22 cellular contexts compared by ENCODE assay signal in the genomic region with DNA sequence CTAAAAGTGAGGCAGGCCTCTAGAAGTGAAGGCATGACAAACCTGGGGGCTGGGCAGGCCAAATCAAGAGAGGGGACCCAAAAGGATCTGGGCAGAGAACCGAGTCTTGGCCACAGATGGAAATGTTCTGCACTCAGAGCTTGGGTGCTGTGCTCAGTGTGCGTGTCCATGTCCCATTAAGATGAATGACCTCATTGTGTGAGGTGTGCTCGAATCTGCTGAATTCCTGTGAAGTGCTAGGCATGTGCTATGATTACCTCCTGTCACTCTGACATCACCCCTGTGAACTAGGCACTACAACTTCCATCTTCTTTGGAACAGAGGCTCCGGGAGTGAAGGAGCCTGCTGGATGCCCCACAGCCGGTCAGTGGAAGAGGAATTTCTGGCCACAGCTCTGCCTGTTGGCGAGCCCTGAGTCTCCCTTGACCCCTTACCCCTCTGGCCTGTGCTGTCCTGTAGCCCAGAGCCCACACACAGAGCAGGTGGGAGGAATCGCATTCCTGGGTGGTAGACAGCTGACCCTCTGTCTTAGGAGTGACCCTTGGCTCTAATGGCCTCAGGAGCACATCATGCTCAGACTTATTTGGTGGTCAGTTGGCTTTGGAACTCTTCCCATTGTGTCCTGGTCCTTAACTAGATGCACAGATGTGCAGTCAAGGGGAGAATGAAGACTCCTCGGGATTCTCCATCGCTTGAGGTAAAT.
"Had no signal": no experiment of that assay in that cellular context is flagged by ENCODE, and none has a peak within 500 bp of the region (broad histone marks: within the 10 kb centered on the region; RNA-seq: fewer than 3 reads in every experiment).

No MANE protein-coding gene starts in this region.

- H3K36me3 ChIP-seq: left lung, uterus had no signal

- H3K4me1 Mint-ChIP-seq: memory B cell, naive B cell, neural crest cell had no signal

- ATAC-seq: activated CD8-positive, alpha-beta T cell treated with anti-CD3 and anti-CD28 coated beads, Interleukin-2, amount 10 ng/mL, durations not matched to agents 7 days and 5 days; activated naive CD4-positive, alpha-beta T cell treated with anti-CD3 and anti-CD28 coated beads, Interleukin-2, amount 50 U/mL, for 72 hours; left lung had no signal

- H3K27me3 ChIP-seq: adrenal gland, left lung, tibial artery, uterus had no signal

- H3K9me3 Mint-ChIP-seq: activated CD4-positive, alpha-beta T cell treated with anti-CD3 and anti-CD28 coated beads, Interleukin-2, amount 10 ng/mL, durations not matched to agents 24 days and 14 days; activated naive CD4-positive, alpha-beta T cell treated with anti-CD3 and anti-CD28 coated beads, Interleukin-2, amount 50 U/mL, for 72 hours; activated T-cell treated with anti-CD3 and anti-CD28 coated beads, Interleukin-2, amount 50 U/mL, for 24 hours had no signal

- H3K27ac ChIP-seq: left lung, uterus had no signal

- H3K4me3 ChIP-seq: adrenal gland, left lung, tibial artery, uterus had no signal

- DNase-seq: activated CD4-positive, alpha-beta T cell treated with anti-CD3 and anti-CD28 coated beads, Interleukin-2, amount 10 ng/mL, durations not matched to agents 24 days and 14 days; activated CD8-positive, alpha-beta T cell treated with anti-CD3 and anti-CD28 coated beads, Interleukin-2, amount 10 ng/mL, durations not matched to agents 7 days and 5 days; activated effector memory CD4-positive, alpha-beta T cell treated with Interleukin-2 at 50 U/mL for 16 hours; activated T-cell treated with anti-CD3 and anti-CD28 coated beads, Interleukin-2, amount 50 U/mL, for 24 hours; dermis blood vessel endothelial cell; foreskin fibroblast; hypothalamus; islet precursor cell; left lung; naive B cell; right cardiac atrium; small intestine; stimulated activated CD4-positive, alpha-beta T cell treated with anti-CD3 and anti-CD28 coated beads, Interleukin-15, amount 100 ng/mL, for 24 hours; stimulated activated CD4-positive, alpha-beta T cell treated with anti-CD3 and anti-CD28 coated beads, Interleukin-2, amount 100 ng/mL, for 48 hours; T1000 had no signal

- H3K27me3 Mint-ChIP-seq: activated T-cell treated with anti-CD3 and anti-CD28 coated beads, Interleukin-2, amount 50 U/mL, for 24 hours; progenitor cell of endocrine pancreas had no signal

- H3K9me3 ChIP-seq: adrenal gland, left lung, tibial artery, uterus had no signal

- H3K4me1 ChIP-seq: adrenal gland, left lung, uterus had no signal

- H3K27ac Mint-ChIP-seq: activated CD4-positive, alpha-beta T cell treated with anti-CD3 and anti-CD28 coated beads, Interleukin-2, amount 10 ng/mL, durations not matched to agents 24 days and 14 days; activated CD8-positive, alpha-beta T cell treated with anti-CD3 and anti-CD28 coated beads, Interleukin-2, amount 10 ng/mL, durations not matched to agents 7 days and 5 days; activated naive CD4-positive, alpha-beta T cell treated with anti-CD3 and anti-CD28 coated beads, Interleukin-2, amount 50 U/mL, for 72 hours; activated T-cell treated with anti-CD3 and anti-CD28 coated beads, Interleukin-2, amount 50 U/mL, for 24 hours; memory B cell; progenitor cell of endocrine pancreas had no signal

- H3K4me3 Mint-ChIP-seq: activated CD4-positive, alpha-beta T cell treated with anti-CD3 and anti-CD28 coated beads, Interleukin-2, amount 10 ng/mL, durations not matched to agents 24 days and 14 days; activated CD8-positive, alpha-beta T cell treated with anti-CD3 and anti-CD28 coated beads, Interleukin-2, amount 10 ng/mL, durations not matched to agents 7 days and 5 days; activated T-cell treated with anti-CD3 and anti-CD28 coated beads, Interleukin-2, amount 50 U/mL, for 24 hours; memory B cell; naive B cell; neural crest cell had no signal
